8 cellular contexts compared by ENCODE assay signal in the genomic region with DNA sequence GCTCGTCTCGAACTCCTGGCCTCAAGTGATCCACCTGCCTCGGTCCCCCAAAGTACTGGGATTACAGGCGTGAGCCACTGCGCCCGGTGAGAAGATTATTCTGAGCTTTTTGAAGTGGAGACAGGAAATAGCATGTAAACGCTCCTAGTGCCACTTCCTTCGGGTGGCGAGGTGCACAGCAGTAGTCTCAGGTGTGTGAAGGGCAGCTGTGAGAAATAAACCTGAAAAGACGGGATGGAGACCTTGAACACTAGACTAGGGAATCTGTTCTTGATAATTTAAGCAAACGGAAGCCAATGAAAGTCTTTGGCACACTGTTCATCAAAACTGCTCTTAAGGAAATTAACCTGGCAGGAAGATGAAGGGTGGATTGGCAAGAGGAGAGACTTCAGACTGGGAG. TPM values are rescaled to one million over a fixed set of nuclear protein-coding genes. Genes with fewer than 3 reads are reported as not detected.
A peak's percentile ranks its signal among the peaks of the same experiment; 100 is the strongest.
DNase-seq lines count a peak whose midpoint lies in the region; ATAC-seq and TF ChIP-seq lines count a peak whose summit lies in the region.

No MANE protein-coding gene starts in this region.

- H3K4me3 ChIP-seq in heart right ventricle: peak overlapping the region; percentile 65 to 83 (median 70)
- H3K4me3 ChIP-seq in kidney epithelial cell (ENCODE audit: low read depth, low read length): peak overlapping the region; percentile 90
- H3K4me3 ChIP-seq in thoracic aorta: peak overlapping the region; percentile 95

- H3K27ac ChIP-seq in heart right ventricle (peak overlapping the region in 2 of 10 donors; percentile 52 to 68), thoracic aorta (no peak overlapping the region), substantia nigra (ENCODE audit: low read depth, low read length, poor library complexity, severe bottlenecking) (no peak overlapping the region)

- intact Hi-C loops in heart right ventricle (cut with DNase I) (no loop called here), Right ventricle myocardium inferior (cut with DNase I) (no loop called here)
- intact Hi-C loops in activated naive CD4-positive, alpha-beta T cell treated with anti-CD3 and anti-CD28 coated beads for 36 hours (cut with micrococcal nuclease): loop anchor here (1.0 to 5.0 kb wide), 4 partner anchors 40 to 724 kb away; a partner anchor contains a TSS

- peak overlapping the region; percentile 79 for H3K4me3 Mint-ChIP-seq in activated naive CD4-positive, alpha-beta T cell treated with anti-CD3 and anti-CD28 coated beads for 36 hours

- no peak overlapping the region for H3K27ac Mint-ChIP-seq in activated naive CD4-positive, alpha-beta T cell treated with anti-CD3 and anti-CD28 coated beads for 36 hours

- CTCF ChIA-PET in activated naive CD4-positive, alpha-beta T cell treated with anti-CD3 and anti-CD28 coated beads for 36 hours (lab: Charles Lee): interaction anchor here (0.7 to 1.3 kb wide), 10 partner anchors 23 to 213 kb away, joined by 3 to 5 read pairs (median 4); no protein-coding TSS in a partner anchor

- H3K9me3 ChIP-seq in heart right ventricle (peaks cover 0 to 16% (median 5%) of the 10 kb centered on the region in 11 donors), thoracic aorta (no peaks in the 10 kb centered on the region)

- peaks cover 23% of the 10 kb centered on the region for H3K27me3 Mint-ChIP-seq in activated naive CD4-positive, alpha-beta T cell treated with anti-CD3 and anti-CD28 coated beads for 36 hours (ENCODE audit: low read depth)

- DNase-seq in heart right ventricle (no peak), Right ventricle myocardium inferior (ENCODE audit: missing footprints) (no peak), kidney epithelial cell (ENCODE audit: low read depth) (no peak), thoracic aorta (ENCODE audit: low spot score) (no peak), substantia nigra (lab: John Stamatoyannopoulos, UW) (no peak), D341Med (ENCODE audit: low spot score) (no peak), mucosa of gallbladder (ENCODE audit: low spot score) (no peak)
- DNase-seq in activated naive CD4-positive, alpha-beta T cell treated with anti-CD3 and anti-CD28 coated beads for 36 hours: peak; percentile 32

- ATAC-seq in heart right ventricle (no peak), Right ventricle myocardium inferior (no peak), thoracic aorta (ENCODE audit: insufficient number of reproducible peaks, low FRiP score, low read depth) (no peak)

- H3K36me3 Mint-ChIP-seq in activated naive CD4-positive, alpha-beta T cell treated with anti-CD3 and anti-CD28 coated beads for 36 hours (ENCODE audit: low read depth): no peaks in the 10 kb centered on the region

- H3K9me3 Mint-ChIP-seq in activated naive CD4-positive, alpha-beta T cell treated with anti-CD3 and anti-CD28 coated beads for 36 hours: peaks cover 4% of the 10 kb centered on the region

- H3K36me3 ChIP-seq in heart right ventricle (no peaks in the 10 kb centered on the region), kidney epithelial cell (ENCODE audit: control insufficient read depth, insufficient read depth, low read length) (no peaks in the 10 kb centered on the region), thoracic aorta (no peaks in the 10 kb centered on the region)

- H3K4me1 Mint-ChIP-seq in activated naive CD4-positive, alpha-beta T cell treated with anti-CD3 and anti-CD28 coated beads for 36 hours (ENCODE audit: low read depth): peaks cover 5% of the 10 kb centered on the region

- TF ChIP-seq CTCF in heart right ventricle (IDR thresholded peaks at IDR 0.05): no peak
- no peak for TF ChIP-seq CTCF in kidney epithelial cell (IDR thresholded peaks at IDR 0.05; ENCODE audit: insufficient read depth, low read length, poor library complexity, severe bottlenecking)
- TF ChIP-seq CTCF in thoracic aorta (IDR thresholded peaks at IDR 0.05): no peak

- peaks cover 0 to 15% (median 11%) of the 10 kb centered on the region in 9 donors for H3K4me1 ChIP-seq in heart right ventricle
- peaks cover 0 to 4% of the 10 kb centered on the region in 2 donors for H3K4me1 ChIP-seq in thoracic aorta (ENCODE audit: control insufficient read depth in 1 of 2, low read depth in 2 of 2)

- 32 to 40% methylated on average over 9 to 11 of the region's 11 CpGs for WGBS in heart right ventricle, 2 donors

- peaks cover 0 to 66% (median 43%) of the 10 kb centered on the region in 7 donors for H3K27me3 ChIP-seq in heart right ventricle
- no peaks in the 10 kb centered on the region for H3K27me3 ChIP-seq in kidney epithelial cell (ENCODE audit: control insufficient read depth, insufficient read depth, low read length)
- H3K27me3 ChIP-seq in thoracic aorta (replicated peaks; ENCODE audit: insufficient read depth): no peaks in the 10 kb centered on the region

RNA-seq across cellular contexts. Expression of a gene that starts 0.4 kb away (rescaled TPM):
- total RNA-seq in heart right ventricle (1 to 10 TPM in 7 of 10 donors, under 1 TPM in 3; 0.72 to 3.1 (median 1.3) TPM), Right ventricle myocardium inferior (1.1 TPM), kidney epithelial cell (2.1 and 2.3 TPM in 2 replicates), thoracic aorta (10 to 100 TPM; 23.3 to 29.5 TPM), mucosa of gallbladder (20.5 TPM)
- 1 to 10 TPM in 1 of 2 donors, under 1 TPM in 1; 0.23 to 1.4 TPM for polyA plus RNA-seq in heart right ventricle
- total RNA-seq in activated naive CD4-positive, alpha-beta T cell treated with anti-CD3 and anti-CD28 coated beads for 36 hours: under 1 TPM; 0.64 to 0.72 TPM

RNA-seq across cellular contexts. Expression of a gene that starts 39.6 kb away (rescaled TPM):
- total RNA-seq in heart right ventricle (1 to 10 TPM in 8 of 10 donors, under 1 TPM in 2; 0.85 to 2.2 (median 1.4) TPM), Right ventricle myocardium inferior (0.62 TPM), kidney epithelial cell (1.1 and 1.2 TPM in 2 replicates), thoracic aorta (under 1 TPM in 1 of 2 donors, not detected in 1; 0.95 TPM), mucosa of gallbladder (0.92 TPM)
- 1 to 10 TPM in 1 of 2 donors, under 1 TPM in 1; 0.48 to 1.8 TPM for polyA plus RNA-seq in heart right ventricle
- total RNA-seq in activated naive CD4-positive, alpha-beta T cell treated with anti-CD3 and anti-CD28 coated beads for 36 hours: not detected

RNA-seq across cellular contexts. Expression of a gene that starts 40.8 kb away (rescaled TPM):
- 10 to 100 TPM; 12.4 to 18.0 (median 15.4) TPM for total RNA-seq in heart right ventricle
- 10 to 100 TPM in 1 of 2 donors, 1 to 10 TPM in 1; 7.5 to 12.2 TPM for polyA plus RNA-seq in heart right ventricle
- 10.5 TPM for total RNA-seq in Right ventricle myocardium inferior
- 10 to 100 TPM; 28.6 to 31.5 TPM for total RNA-seq in activated naive CD4-positive, alpha-beta T cell treated with anti-CD3 and anti-CD28 coated beads for 36 hours
- 17.7 and 21.5 TPM in 2 replicates for total RNA-seq in kidney epithelial cell
- 10 to 100 TPM; 33.3 to 46.6 TPM for total RNA-seq in thoracic aorta
- total RNA-seq in mucosa of gallbladder: 35.9 TPM
